Comparison of ENCODE assay signal across 1 cellular context in the genomic region with DNA sequence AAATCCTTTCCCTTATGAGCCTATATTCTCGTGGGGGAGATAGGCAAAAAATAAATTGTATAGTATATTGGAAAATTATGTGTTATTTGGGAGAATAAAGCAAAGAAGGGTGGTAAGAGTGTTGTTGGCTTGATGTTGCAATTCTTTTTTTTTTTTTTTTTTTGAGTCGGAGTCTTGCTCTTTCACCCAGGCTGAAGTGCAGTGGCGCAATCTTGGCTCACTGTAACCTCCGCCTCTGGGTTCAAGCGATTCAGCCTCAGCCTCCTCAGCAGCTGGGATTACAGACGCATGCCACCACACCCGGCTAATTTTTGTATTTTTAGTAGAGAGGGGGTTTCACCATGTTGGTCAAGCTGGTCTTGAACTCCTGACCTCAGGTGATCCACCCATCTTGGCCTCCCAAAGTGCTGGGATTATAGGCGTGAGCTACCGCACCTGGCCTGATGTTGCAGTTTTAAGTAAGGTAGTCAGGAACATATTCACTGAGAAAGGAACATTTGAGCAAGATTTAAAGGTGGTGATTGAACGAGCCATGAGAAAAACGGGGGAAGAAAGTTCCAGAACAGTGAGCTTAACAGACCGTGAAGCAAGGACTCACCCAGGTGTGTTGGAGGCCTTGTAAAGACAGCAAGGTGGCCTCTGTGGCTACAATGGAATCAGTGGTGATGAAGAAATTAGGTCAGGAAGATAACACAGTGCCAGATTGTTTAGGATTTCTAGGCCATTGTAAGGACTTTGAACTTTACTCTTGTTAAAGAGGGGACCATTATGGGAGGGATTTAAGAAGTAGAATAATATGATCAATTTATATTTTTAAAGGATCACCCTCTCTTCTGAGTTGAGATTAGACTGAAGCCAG.
A peak's percentile ranks its signal among the peaks of the same experiment; 100 is the strongest.
TF ChIP-seq lines count a peak whose summit lies in the region.

No MANE protein-coding gene starts in this region.

TF ChIP-seq in HepG2, 621 proteins besides CTCF, POLR2A, EP300 and RAD21 (continued from another document and continues in another):
- TF ChIP-seq, protein P1, sequence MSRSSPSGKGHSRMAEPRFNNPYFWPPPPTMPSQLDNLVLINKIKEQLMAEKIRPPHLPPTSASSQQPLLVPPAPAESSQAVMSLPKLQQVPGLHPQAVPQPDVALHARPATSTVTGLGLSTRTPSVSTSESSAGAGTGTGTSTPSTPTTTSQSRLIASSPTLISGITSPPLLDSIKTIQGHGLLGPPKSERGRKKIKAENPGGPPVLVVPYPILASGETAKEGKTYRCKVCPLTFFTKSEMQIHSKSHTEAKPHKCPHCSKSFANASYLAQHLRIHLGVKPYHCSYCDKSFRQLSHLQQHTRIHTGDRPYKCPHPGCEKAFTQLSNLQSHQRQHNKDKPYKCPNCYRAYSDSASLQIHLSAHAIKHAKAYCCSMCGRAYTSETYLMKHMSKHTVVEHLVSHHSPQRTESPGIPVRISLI (CRISPR knock-in tag; IDR thresholded peaks at IDR 0.05; ENCODE audit: borderline replicate concordance), result peak; percentile 94
- TF ChIP-seq, protein P2, sequence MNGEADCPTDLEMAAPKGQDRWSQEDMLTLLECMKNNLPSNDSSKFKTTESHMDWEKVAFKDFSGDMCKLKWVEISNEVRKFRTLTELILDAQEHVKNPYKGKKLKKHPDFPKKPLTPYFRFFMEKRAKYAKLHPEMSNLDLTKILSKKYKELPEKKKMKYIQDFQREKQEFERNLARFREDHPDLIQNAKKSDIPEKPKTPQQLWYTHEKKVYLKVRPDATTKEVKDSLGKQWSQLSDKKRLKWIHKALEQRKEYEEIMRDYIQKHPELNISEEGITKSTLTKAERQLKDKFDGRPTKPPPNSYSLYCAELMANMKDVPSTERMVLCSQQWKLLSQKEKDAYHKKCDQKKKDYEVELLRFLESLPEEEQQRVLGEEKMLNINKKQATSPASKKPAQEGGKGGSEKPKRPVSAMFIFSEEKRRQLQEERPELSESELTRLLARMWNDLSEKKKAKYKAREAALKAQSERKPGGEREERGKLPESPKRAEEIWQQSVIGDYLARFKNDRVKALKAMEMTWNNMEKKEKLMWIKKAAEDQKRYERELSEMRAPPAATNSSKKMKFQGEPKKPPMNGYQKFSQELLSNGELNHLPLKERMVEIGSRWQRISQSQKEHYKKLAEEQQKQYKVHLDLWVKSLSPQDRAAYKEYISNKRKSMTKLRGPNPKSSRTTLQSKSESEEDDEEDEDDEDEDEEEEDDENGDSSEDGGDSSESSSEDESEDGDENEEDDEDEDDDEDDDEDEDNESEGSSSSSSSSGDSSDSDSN (CRISPR knock-in tag; IDR thresholded peaks at IDR 0.05), result 0 out of 2 replicates have a peak, but pooled peaks have one; percentile 23
- no peak for TF ChIP-seq MYC (CRISPR knock-in tag; IDR thresholded peaks at IDR 0.05; ENCODE audit: borderline replicate concordance)
- TF ChIP-seq ARNTL (CRISPR knock-in tag; IDR thresholded peaks at IDR 0.05), result no peak
- peak; percentile 27 for TF ChIP-seq SKI (IDR thresholded peaks at IDR 0.05; ENCODE audit: partially characterized antibody)
- TF ChIP-seq ZNF788 (CRISPR knock-in tag; IDR thresholded peaks at IDR 0.05; ENCODE audit: borderline replicate concordance), result no peak
- TF ChIP-seq GATAD2A (CRISPR knock-in tag; IDR thresholded peaks at IDR 0.05), result 0 out of 2 replicates have a peak, but pooled peaks have one; percentile 20
- TF ChIP-seq ZNF367 (CRISPR knock-in tag; IDR thresholded peaks at IDR 0.05; ENCODE audit: borderline replicate concordance), result no peak
- peak; percentile 16; the same call in 1 of the 2 replicates for TF ChIP-seq ZFP82 (CRISPR knock-in tag; IDR thresholded peaks at IDR 0.05; ENCODE audit: borderline replicate concordance)
- TF ChIP-seq HNF4A (CRISPR knock-in tag; IDR thresholded peaks at IDR 0.05), result peak; percentile 70
- peak; percentile 85 for TF ChIP-seq RARA (CRISPR knock-in tag; IDR thresholded peaks at IDR 0.05)
- peak; percentile 92 for TF ChIP-seq BCL6 (CRISPR knock-in tag; IDR thresholded peaks at IDR 0.05)
- no peak for TF ChIP-seq ZNF768 (CRISPR knock-in tag; IDR thresholded peaks at IDR 0.05)
- TF ChIP-seq, protein P3, sequence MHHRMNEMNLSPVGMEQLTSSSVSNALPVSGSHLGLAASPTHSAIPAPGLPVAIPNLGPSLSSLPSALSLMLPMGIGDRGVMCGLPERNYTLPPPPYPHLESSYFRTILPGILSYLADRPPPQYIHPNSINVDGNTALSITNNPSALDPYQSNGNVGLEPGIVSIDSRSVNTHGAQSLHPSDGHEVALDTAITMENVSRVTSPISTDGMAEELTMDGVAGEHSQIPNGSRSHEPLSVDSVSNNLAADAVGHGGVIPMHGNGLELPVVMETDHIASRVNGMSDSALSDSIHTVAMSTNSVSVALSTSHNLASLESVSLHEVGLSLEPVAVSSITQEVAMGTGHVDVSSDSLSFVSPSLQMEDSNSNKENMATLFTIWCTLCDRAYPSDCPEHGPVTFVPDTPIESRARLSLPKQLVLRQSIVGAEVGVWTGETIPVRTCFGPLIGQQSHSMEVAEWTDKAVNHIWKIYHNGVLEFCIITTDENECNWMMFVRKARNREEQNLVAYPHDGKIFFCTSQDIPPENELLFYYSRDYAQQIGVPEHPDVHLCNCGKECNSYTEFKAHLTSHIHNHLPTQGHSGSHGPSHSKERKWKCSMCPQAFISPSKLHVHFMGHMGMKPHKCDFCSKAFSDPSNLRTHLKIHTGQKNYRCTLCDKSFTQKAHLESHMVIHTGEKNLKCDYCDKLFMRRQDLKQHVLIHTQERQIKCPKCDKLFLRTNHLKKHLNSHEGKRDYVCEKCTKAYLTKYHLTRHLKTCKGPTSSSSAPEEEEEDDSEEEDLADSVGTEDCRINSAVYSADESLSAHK (CRISPR knock-in tag; IDR thresholded peaks at IDR 0.05; ENCODE audit: borderline replicate concordance), result no peak
- no peak for TF ChIP-seq ZNF563 (CRISPR knock-in tag; IDR thresholded peaks at IDR 0.05)
- no peak for TF ChIP-seq NPAS2 (CRISPR knock-in tag; IDR thresholded peaks at IDR 0.05; ENCODE audit: borderline replicate concordance)
- TF ChIP-seq, protein P4, sequence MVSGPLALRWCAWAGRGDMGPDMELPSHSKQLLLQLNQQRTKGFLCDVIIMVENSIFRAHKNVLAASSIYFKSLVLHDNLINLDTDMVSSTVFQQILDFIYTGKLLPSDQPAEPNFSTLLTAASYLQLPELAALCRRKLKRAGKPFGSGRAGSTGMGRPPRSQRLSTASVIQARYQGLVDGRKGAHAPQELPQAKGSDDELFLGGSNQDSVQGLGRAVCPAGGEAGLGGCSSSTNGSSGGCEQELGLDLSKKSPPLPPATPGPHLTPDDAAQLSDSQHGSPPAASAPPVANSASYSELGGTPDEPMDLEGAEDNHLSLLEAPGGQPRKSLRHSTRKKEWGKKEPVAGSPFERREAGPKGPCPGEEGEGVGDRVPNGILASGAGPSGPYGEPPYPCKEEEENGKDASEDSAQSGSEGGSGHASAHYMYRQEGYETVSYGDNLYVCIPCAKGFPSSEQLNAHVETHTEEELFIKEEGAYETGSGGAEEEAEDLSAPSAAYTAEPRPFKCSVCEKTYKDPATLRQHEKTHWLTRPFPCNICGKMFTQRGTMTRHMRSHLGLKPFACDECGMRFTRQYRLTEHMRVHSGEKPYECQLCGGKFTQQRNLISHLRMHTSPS (CRISPR knock-in tag; IDR thresholded peaks at IDR 0.05; ENCODE audit: low read depth), result no peak
- TF ChIP-seq CEBPG (CRISPR knock-in tag; IDR thresholded peaks at IDR 0.05), result peak; percentile 85
- TF ChIP-seq SPEN (CRISPR knock-in tag; IDR thresholded peaks at IDR 0.05; ENCODE audit: low read depth), result no peak
- no peak for TF ChIP-seq MED1 (CRISPR knock-in tag; IDR thresholded peaks at IDR 0.05)
- 0 out of 2 replicates have a peak, but pooled peaks have one; percentile 17 for TF ChIP-seq FOSL2 (CRISPR knock-in tag; IDR thresholded peaks at IDR 0.05)
- peak; percentile 5; the same call in 1 of the 2 replicates for TF ChIP-seq KAT7 (CRISPR knock-in tag; IDR thresholded peaks at IDR 0.05; ENCODE audit: borderline replicate concordance)
- no peak for TF ChIP-seq REST (IDR thresholded peaks at IDR 0.05; ENCODE audit: borderline replicate concordance in 1 of 2, low read depth in 1 of 2, low read length in 2 of 2)
- TF ChIP-seq TBX3 (IDR thresholded peaks at IDR 0.05; ENCODE audit: borderline replicate concordance), result no peak
- 0 out of 2 replicates have a peak, but pooled peaks have one; percentile 17 for TF ChIP-seq ZFX (CRISPR knock-in tag; IDR thresholded peaks at IDR 0.05; ENCODE audit: low read depth)
- TF ChIP-seq PRMT3 (CRISPR knock-in tag; IDR thresholded peaks at IDR 0.05; ENCODE audit: borderline replicate concordance, low read depth), result no peak
- TF ChIP-seq AHDC1 (CRISPR knock-in tag; IDR thresholded peaks at IDR 0.05; ENCODE audit: borderline replicate concordance), result 0 out of 2 replicates have a peak, but pooled peaks have one; percentile 10
- no peak for TF ChIP-seq SRY (CRISPR knock-in tag; IDR thresholded peaks at IDR 0.05)
- no peak for TF ChIP-seq ZNF20 (CRISPR knock-in tag; IDR thresholded peaks at IDR 0.05)
- TF ChIP-seq XRCC5 (optimal IDR thresholded peaks at IDR 0.05; ENCODE audit: low read length), result no peak
- TF ChIP-seq HOXA3 (CRISPR knock-in tag; IDR thresholded peaks at IDR 0.05), result 0 out of 2 replicates have a peak, but pooled peaks have one; percentile 11
- TF ChIP-seq PPARG (CRISPR knock-in tag; conservative IDR thresholded peaks at IDR 0.05), result peak; percentile 48
- 0 out of 2 replicates have a peak, but pooled peaks have one; percentile 16 for TF ChIP-seq IKZF5 (CRISPR knock-in tag; IDR thresholded peaks at IDR 0.05)
- TF ChIP-seq NR2F6 (IDR thresholded peaks at IDR 0.05), result peak; percentile 24; the same call in 1 of the 2 replicates
- TF ChIP-seq NR2F6 (CRISPR knock-in tag; IDR thresholded peaks at IDR 0.05), result no peak
- no peak for TF ChIP-seq SOX13 (IDR thresholded peaks at IDR 0.05)
- TF ChIP-seq SOX13 (CRISPR knock-in tag; conservative IDR thresholded peaks at IDR 0.05 in 1 of 2, IDR thresholded peaks at IDR 0.05 in 1 of 2), result peak in 1 of 2 experiments; percentile 83; a peak in 2 of 4 replicates
- TF ChIP-seq KDM1A (CRISPR knock-in tag; IDR thresholded peaks at IDR 0.05), result 0 out of 2 replicates have a peak, but pooled peaks have one; percentile 27
